In genomic region chr2:181457741-181458425, GRCh38 we compare ENCODE assay signal across 9 cellular contexts. TPM values are rescaled to one million over a fixed set of nuclear protein-coding genes. Genes with fewer than 3 reads are reported as not detected.
DNase-seq lines count a peak whose midpoint lies in the region; ATAC-seq and TF ChIP-seq lines count a peak whose summit lies in the region.
"Had no signal": no experiment of that assay in that cellular context is flagged by ENCODE, and none has a peak within 500 bp of the region (broad histone marks: within the 10 kb centered on the region; RNA-seq: fewer than 3 reads in every experiment).

No MANE protein-coding gene starts in this region.

- peak overlapping the region; percentile 81 for H3K4me3 ChIP-seq in CD8-positive, alpha-beta memory T cell (ENCODE audit: low read length)
- H3K4me3 ChIP-seq in Loucy (ENCODE audit: low read length, poor library complexity, severe bottlenecking) (peak overlapping the region; percentile 87), mucosa of stomach (ENCODE audit: low read length) (peak overlapping the region; percentile 9)
- peak overlapping the region; percentile 96 for H3K4me3 ChIP-seq in effector memory CD4-positive, alpha-beta T cell (ENCODE audit: insufficient read depth, low read depth, low read length, poor library complexity, severe bottlenecking)
- H3K4me3 ChIP-seq: K562 had no signal

- peak overlapping the region; percentile 81 for H3K4me2 ChIP-seq in Loucy (ENCODE audit: low read depth, low read length, poor library complexity, severe bottlenecking)

- no peak overlapping the region for H2AFZ ChIP-seq in Loucy (ENCODE audit: low read length)

- peaks cover 17% of the 10 kb centered on the region for H3F3A ChIP-seq in Loucy (ENCODE audit: low read depth)

- peak; percentile 19 to 68 (median 43) for DNase-seq in CD8-positive, alpha-beta memory T cell
- peak; percentile 53 for DNase-seq in activated CD4-positive, alpha-beta T cell treated with anti-CD3 and anti-CD28 coated beads, Interleukin-2, amount 10 ng/mL, durations not matched to agents 7 days and 5 days
- DNase-seq in effector memory CD4-positive, alpha-beta T cell, result peak in 2 of 3 donors; percentile 11 to 16
- peak; percentile 66 for DNase-seq in stimulated activated naive CD4-positive, alpha-beta T cell treated with Interleukin-2 at 50 U/mL for 16 hours (lab: John Stamatoyannopoulos, UW)
- no peak for DNase-seq in occipital lobe (lab: John Stamatoyannopoulos, UW)

- H3K27ac Mint-ChIP-seq in CD8-positive, alpha-beta memory T cell, result peak overlapping the region; percentile 88 to 99 (median 95)
- peak overlapping the region; percentile 97 for H3K27ac Mint-ChIP-seq in activated CD4-positive, alpha-beta T cell treated with anti-CD3 and anti-CD28 coated beads, Interleukin-2, amount 10 ng/mL, durations not matched to agents 7 days and 5 days

- H3K4me1 ChIP-seq in CD8-positive, alpha-beta memory T cell (ENCODE audit: insufficient read depth, low read length), result peaks cover 32% of the 10 kb centered on the region
- peaks cover 48% of the 10 kb centered on the region for H3K4me1 ChIP-seq in Loucy (ENCODE audit: insufficient read depth, low read length, poor library complexity, severe bottlenecking)
- H3K4me1 ChIP-seq in effector memory CD4-positive, alpha-beta T cell (ENCODE audit: control insufficient read depth, insufficient read depth, low read length, poor library complexity, severe bottlenecking), result peaks cover 11% of the 10 kb centered on the region
- peaks cover 14% of the 10 kb centered on the region for H3K4me1 ChIP-seq in mucosa of stomach (ENCODE audit: control insufficient read depth, insufficient read depth, low read length)

- POLR2A ChIA-PET in CD8-positive, alpha-beta memory T cell (lab: Charles Lee), result interaction anchor here (0.7 to 2.2 kb wide), 16 partner anchors 9 to 353 kb away, joined by 3 to 15 read pairs (median 4); no protein-coding TSS in a partner anchor
- POLR2A ChIA-PET in activated CD4-positive, alpha-beta T cell treated with anti-CD3 and anti-CD28 coated beads, Interleukin-2, amount 10 ng/mL, durations not matched to agents 7 days and 5 days (lab: Charles Lee), result interaction anchor here (0.6 to 2.1 kb wide), 6 partner anchors 80 to 353 kb away, joined by 3 to 16 read pairs (median 6); no protein-coding TSS in a partner anchor

- H3K9me3 ChIP-seq in CD8-positive, alpha-beta memory T cell (ENCODE audit: low read length), result no peaks in the 10 kb centered on the region
- H3K9me3 ChIP-seq in Loucy (ENCODE audit: insufficient read depth, low read depth, low read length), result no peaks in the 10 kb centered on the region
- no peaks in the 10 kb centered on the region for H3K9me3 ChIP-seq in effector memory CD4-positive, alpha-beta T cell (ENCODE audit: control insufficient read depth, low read length)
- H3K9me3 ChIP-seq in mucosa of stomach (ENCODE audit: control insufficient read depth, low read length), result no peaks in the 10 kb centered on the region

- no peaks in the 10 kb centered on the region for H3K9me3 Mint-ChIP-seq in CD8-positive, alpha-beta memory T cell
- H3K9me3 Mint-ChIP-seq in activated CD4-positive, alpha-beta T cell treated with anti-CD3 and anti-CD28 coated beads, Interleukin-2, amount 10 ng/mL, durations not matched to agents 7 days and 5 days, result no peaks in the 10 kb centered on the region

- H3K4me1 Mint-ChIP-seq in CD8-positive, alpha-beta memory T cell, result peaks cover 45 to 61% (median 59%) of the 10 kb centered on the region in 3 donors
- peaks cover 53% of the 10 kb centered on the region for H3K4me1 Mint-ChIP-seq in activated CD4-positive, alpha-beta T cell treated with anti-CD3 and anti-CD28 coated beads, Interleukin-2, amount 10 ng/mL, durations not matched to agents 7 days and 5 days

- H3K9me2 ChIP-seq in Loucy (replicated peaks; ENCODE audit: low read depth, low read length), result no peaks in the 10 kb centered on the region

- H3K27me3 Mint-ChIP-seq in CD8-positive, alpha-beta memory T cell, result no peaks in the 10 kb centered on the region
- no peaks in the 10 kb centered on the region for H3K27me3 Mint-ChIP-seq in activated CD4-positive, alpha-beta T cell treated with anti-CD3 and anti-CD28 coated beads, Interleukin-2, amount 10 ng/mL, durations not matched to agents 7 days and 5 days

- CTCF ChIA-PET in CD8-positive, alpha-beta memory T cell (lab: Charles Lee), result interaction anchor here (0.6 to 6.4 kb wide), 43 partner anchors 9 to 377 kb away, joined by 3 to 52 read pairs (median 5); no protein-coding TSS in a partner anchor
- CTCF ChIA-PET in activated CD4-positive, alpha-beta T cell treated with anti-CD3 and anti-CD28 coated beads, Interleukin-2, amount 10 ng/mL, durations not matched to agents 7 days and 5 days (lab: Charles Lee), result interaction anchor here (0.6 to 2.9 kb wide), 32 partner anchors 10 to 480 kb away, joined by 3 to 23 read pairs (median 4); no protein-coding TSS in a partner anchor

- peaks cover 14% of the 10 kb centered on the region for H4K20me1 ChIP-seq in Loucy (ENCODE audit: insufficient read depth, low read length, poor library complexity, severe bottlenecking)

- H3K9ac ChIP-seq in Loucy (ENCODE audit: low read depth, low read length, poor library complexity, severe bottlenecking) (peak overlapping the region; percentile 99), mucosa of stomach (ENCODE audit: low read length) (peak overlapping the region; percentile 54)

- H3K27ac ChIP-seq in CD8-positive, alpha-beta memory T cell (ENCODE audit: low read depth, low read length), result peak overlapping the region; percentile 88
- peak overlapping the region; percentile 88 for H3K27ac ChIP-seq in effector memory CD4-positive, alpha-beta T cell (ENCODE audit: insufficient read depth, low read length, poor library complexity, severe bottlenecking)

- H3K27me3 ChIP-seq in CD8-positive, alpha-beta memory T cell (ENCODE audit: insufficient read depth, low read length, poor library complexity, severe bottlenecking), result no peaks in the 10 kb centered on the region
- H3K27me3 ChIP-seq in Loucy (ENCODE audit: insufficient read depth, low read length, poor library complexity, severe bottlenecking), result peaks cover 39% of the 10 kb centered on the region
- no peaks in the 10 kb centered on the region for H3K27me3 ChIP-seq in effector memory CD4-positive, alpha-beta T cell (replicated peaks; ENCODE audit: control insufficient read depth, insufficient read depth, low read length, poor library complexity, severe bottlenecking)
- H3K27me3 ChIP-seq in mucosa of stomach (ENCODE audit: control insufficient read depth, insufficient read depth, low read length), result peaks cover 22% of the 10 kb centered on the region

- peaks cover 74% of the 10 kb centered on the region for H3K79me2 ChIP-seq in Loucy (ENCODE audit: insufficient read depth, low read length)

- ATAC-seq in GM21576 (IDR thresholded peaks at IDR 0.05; ENCODE audit: unreplicated experiment), result peak; percentile 15

- H3K36me3 ChIP-seq in CD8-positive, alpha-beta memory T cell (ENCODE audit: insufficient read depth, low read length), result no peaks in the 10 kb centered on the region
- H3K36me3 ChIP-seq in Loucy (ENCODE audit: insufficient read depth, low read length), result peaks cover 43% of the 10 kb centered on the region
- no peaks in the 10 kb centered on the region for H3K36me3 ChIP-seq in effector memory CD4-positive, alpha-beta T cell (ENCODE audit: control insufficient read depth, insufficient read depth, low read length)
- no peaks in the 10 kb centered on the region for H3K36me3 ChIP-seq in mucosa of stomach (ENCODE audit: control insufficient read depth, insufficient read depth, low read length)

- TF ChIP-seq CTCF in Loucy (conservative IDR thresholded peaks at IDR 0.05; ENCODE audit: low read length), result no peak

- H3K36me3 Mint-ChIP-seq in CD8-positive, alpha-beta memory T cell, result peaks cover 4 to 55% (median 12%) of the 10 kb centered on the region in 3 donors
- peaks cover 52% of the 10 kb centered on the region for H3K36me3 Mint-ChIP-seq in activated CD4-positive, alpha-beta T cell treated with anti-CD3 and anti-CD28 coated beads, Interleukin-2, amount 10 ng/mL, durations not matched to agents 7 days and 5 days (ENCODE audit: low read depth)

- H3K4me3 Mint-ChIP-seq in CD8-positive, alpha-beta memory T cell, result peak overlapping the region; percentile 90 to 100 (median 95)
- peak overlapping the region; percentile 95 for H3K4me3 Mint-ChIP-seq in activated CD4-positive, alpha-beta T cell treated with anti-CD3 and anti-CD28 coated beads, Interleukin-2, amount 10 ng/mL, durations not matched to agents 7 days and 5 days

RNA-seq across cellular contexts. Expression of gene ITGA4, which starts 0.7 kb away (rescaled TPM):
- total RNA-seq in CD8-positive, alpha-beta memory T cell, result 100 to 1,000 TPM; 142 TPM
- polyA plus RNA-seq in CD8-positive, alpha-beta memory T cell, result 212 TPM
- total RNA-seq in activated CD4-positive, alpha-beta T cell treated with anti-CD3 and anti-CD28 coated beads, Interleukin-2, amount 10 ng/mL, durations not matched to agents 7 days and 5 days, result 100 to 1,000 TPM; 160 to 163 TPM
- total RNA-seq in occipital lobe, result 8.7 TPM

Comparison
In these comparisons a context has a peak if more than half of its experiments do, and no peak if none do; other contexts are left out.
1. H3K4me3 ChIP-seq: peak in every context shown above with its lines; median percentile 96 in effector memory CD4-positive, alpha-beta T cell; 87 in Loucy; 81 in CD8-positive, alpha-beta memory T cell; 9 in mucosa of stomach.
2. RNA of gene ITGA4, which starts 0.7 kb away (total RNA-seq): 160 to 163 TPM in activated CD4-positive, alpha-beta T cell treated with anti-CD3 and anti-CD28 coated beads, Interleukin-2, amount 10 ng/mL, durations not matched to agents 7 days and 5 days and 142 TPM in CD8-positive, alpha-beta memory T cell; 8.7 TPM in occipital lobe (single experiment); every median in the first group is over 10 times any median in the second.